13 cellular contexts compared by ENCODE assay signal in genomic region chr22:32761251-32761903, GRCh38. TPM values are rescaled to one million over a fixed set of nuclear protein-coding genes. Genes with fewer than 3 reads are reported as not detected.
DNase-seq lines count a peak whose midpoint lies in the region; ATAC-seq and TF ChIP-seq lines count a peak whose summit lies in the region.
"Had no signal": no experiment of that assay in that cellular context is flagged by ENCODE, and none has a peak within 500 bp of the region (broad histone marks: within the 10 kb centered on the region; RNA-seq: fewer than 3 reads in every experiment).

No MANE protein-coding gene starts in this region.

- no peaks in the 10 kb centered on the region for H3K36me3 Mint-ChIP-seq in CD8-positive, alpha-beta memory T cell

- no peak overlapping the region for H3K4me3 ChIP-seq in fibroblast of villous mesenchyme (ENCODE audit: low read depth, low read length)
- no peak overlapping the region for H3K4me3 ChIP-seq in prostate gland
- H3K4me3 ChIP-seq in CD8-positive, alpha-beta memory T cell (ENCODE audit: low read length): no peak overlapping the region

- H3K27ac ChIP-seq in prostate gland: peak overlapping the region; percentile 18 to 46
- H3K27ac ChIP-seq in CD8-positive, alpha-beta memory T cell (ENCODE audit: low read depth, low read length): no peak overlapping the region
- H3K27ac ChIP-seq: neutrophil had no signal

- no peak overlapping the region for H3K27ac Mint-ChIP-seq in CD8-positive, alpha-beta memory T cell

- H3K27me3 Mint-ChIP-seq in CD8-positive, alpha-beta memory T cell: peaks cover 29 to 36% of the 10 kb centered on the region in 2 donors

- no peaks in the 10 kb centered on the region for H3K9me3 ChIP-seq in prostate gland
- no peaks in the 10 kb centered on the region for H3K9me3 ChIP-seq in CD8-positive, alpha-beta memory T cell (ENCODE audit: low read length)
- H3K9me3 ChIP-seq: neutrophil, SK-N-SH had no signal

- no peak for ATAC-seq in HG03460 (IDR thresholded peaks at IDR 0.05; ENCODE audit: unreplicated experiment)
- ATAC-seq: left colon had no signal

- H3K4me1 Mint-ChIP-seq in CD8-positive, alpha-beta memory T cell: no peaks in the 10 kb centered on the region

- H3K36me3 ChIP-seq in prostate gland: no peaks in the 10 kb centered on the region
- H3K36me3 ChIP-seq in CD8-positive, alpha-beta memory T cell (ENCODE audit: insufficient read depth, low read length): no peaks in the 10 kb centered on the region
- H3K36me3 ChIP-seq: neutrophil had no signal

- H3K9me3 Mint-ChIP-seq in CD8-positive, alpha-beta memory T cell: peaks cover 0 to 5% (median 0%) of the 10 kb centered on the region in 5 donors

- no peak for TF ChIP-seq CTCF in fibroblast of villous mesenchyme (IDR thresholded peaks at IDR 0.05; ENCODE audit: insufficient read depth, low read depth, low read length)
- TF ChIP-seq CTCF in prostate gland (IDR thresholded peaks at IDR 0.05): no peak

- no peaks in the 10 kb centered on the region for H3K4me1 ChIP-seq in prostate gland (replicated peaks)
- no peaks in the 10 kb centered on the region for H3K4me1 ChIP-seq in CD8-positive, alpha-beta memory T cell (ENCODE audit: insufficient read depth, low read length)

- no peak for TF ChIP-seq POLR2A in prostate gland (IDR thresholded peaks at IDR 0.05)

- H3K4me3 Mint-ChIP-seq in CD8-positive, alpha-beta memory T cell: no peak overlapping the region

- CTCF ChIA-PET in CD8-positive, alpha-beta memory T cell (lab: Charles Lee): no interaction called here

- 62% methylated on average over 9 of the region's 9 CpGs for whole genome bisulfite sequencing in prostate gland

- POLR2A ChIA-PET in CD8-positive, alpha-beta memory T cell (lab: Charles Lee): no interaction called here

- DNase-seq in AG08396 (ENCODE audit: low spot score) (peak; percentile 75), MV-4-11 (lab: John Stamatoyannopoulos, UW) (peak; percentile 6), fibroblast of villous mesenchyme (ENCODE audit: low read depth) (peak; percentile 81), prostate gland (ENCODE audit: low spot score) (no peak), SHP77 treated with DMSO at 0.1 percent for 48 hours (lab: John Stamatoyannopoulos, UW) (no peak), HuH-7 (ENCODE audit: low spot score) (no peak)
- no peak for DNase-seq in CD8-positive, alpha-beta memory T cell
- DNase-seq: activated CD4-positive, CD25-positive, alpha-beta regulatory T cell; DMS153; left colon; SK-N-SH had no signal

- no peaks in the 10 kb centered on the region for H3K27me3 ChIP-seq in prostate gland (replicated peaks; ENCODE audit: insufficient read depth)
- H3K27me3 ChIP-seq in CD8-positive, alpha-beta memory T cell (ENCODE audit: insufficient read depth, low read length, poor library complexity, severe bottlenecking): peaks cover 3% of the 10 kb centered on the region

- intact Hi-C loops in prostate gland (cut with DNase I): no loop called here

RNA-seq across cellular contexts. Expression of gene TIMP3, which starts 40.1 kb away (rescaled TPM):
- total RNA-seq in fibroblast of villous mesenchyme (418 and 924 TPM in 2 replicates), prostate gland (100 to 1,000 TPM; 148 to 397 TPM)
- under 1 TPM; 0.22 to 0.24 TPM for total RNA-seq in CD8-positive, alpha-beta memory T cell
- polyA plus RNA-seq in CD8-positive, alpha-beta memory T cell: not detected

Comparison
In these comparisons a context has a peak if more than half of its experiments do, and no peak if none do; other contexts are left out.
1. DNase-seq: peak in AG08396 (single experiment), MV-4-11 (single experiment) and fibroblast of villous mesenchyme (single experiment); none in prostate gland (single experiment), SHP77 treated with DMSO at 0.1 percent for 48 hours (single experiment), HuH-7 (single experiment) and CD8-positive, alpha-beta memory T cell (0 of 5).
2. RNA of gene TIMP3, which starts 40.1 kb away (total RNA-seq): 418 to 924 TPM in fibroblast of villous mesenchyme and 148 to 397 TPM in prostate gland; 0.22 to 0.24 TPM in CD8-positive, alpha-beta memory T cell; every median in the first group is over 100 times any median in the second.